ENCODE assay signal across 33 cellular contexts in the genomic region with DNA sequence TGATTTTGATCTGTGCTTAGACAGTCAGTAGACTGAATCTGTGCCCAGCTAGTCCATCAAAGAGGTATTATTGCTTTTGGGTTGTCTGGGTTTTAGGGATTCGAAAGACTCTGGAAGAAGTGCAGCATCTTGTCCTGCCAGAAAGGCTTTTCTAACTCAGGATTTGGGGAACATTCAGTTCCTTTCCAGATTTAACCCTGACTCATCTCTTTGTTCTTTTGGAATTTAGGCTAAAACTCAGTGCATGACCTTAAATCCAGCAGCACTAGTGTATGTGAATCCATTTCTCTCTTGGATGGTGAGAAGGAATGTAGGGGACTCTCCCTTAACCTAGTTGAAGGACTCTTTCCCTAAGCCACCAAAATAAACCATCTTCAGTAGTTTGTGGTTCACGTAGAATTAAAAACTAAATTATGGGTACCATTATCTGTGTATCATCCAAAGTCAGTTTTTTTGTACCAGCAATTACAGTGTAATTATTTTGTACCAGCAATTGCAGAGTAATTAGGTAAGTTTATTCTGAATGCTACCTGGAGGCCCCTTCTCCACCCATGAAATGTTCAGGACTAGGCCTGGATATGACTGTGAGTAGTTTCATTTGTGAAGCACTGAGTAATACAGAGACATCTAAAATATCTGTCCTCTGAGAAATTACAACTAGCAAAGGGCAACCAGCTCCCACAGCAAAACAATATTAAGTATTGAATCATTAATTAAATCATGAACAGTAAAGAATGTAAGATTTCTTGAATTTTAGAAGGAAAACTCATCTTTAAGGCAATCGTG.
DNase-seq lines count a peak whose midpoint lies in the region; ATAC-seq and TF ChIP-seq lines count a peak whose summit lies in the region.
"Had no signal": no experiment of that assay in that cellular context is flagged by ENCODE, and none has a peak within 500 bp of the region (broad histone marks: within the 10 kb centered on the region; RNA-seq: fewer than 3 reads in every experiment).

No MANE protein-coding gene starts in this region.

- TF ChIP-seq CTCF in MCF 10A (IDR thresholded peaks at IDR 0.05; ENCODE audit: unreplicated experiment) (no peak), breast epithelium (IDR thresholded peaks at IDR 0.05) (no peak), Calu3 (IDR thresholded peaks at IDR 0.05; ENCODE audit: unreplicated experiment) (no peak)

- H3K4me1 Mint-ChIP-seq in MCF 10A (ENCODE audit: insufficient read depth, unreplicated experiment) (peaks cover 33% of the 10 kb centered on the region), Calu3 (ENCODE audit: low read depth, unreplicated experiment) (no peaks in the 10 kb centered on the region)
- H3K4me1 Mint-ChIP-seq in activated naive CD4-positive, alpha-beta T cell treated with anti-CD3 and anti-CD28 coated beads for 36 hours (ENCODE audit: low read depth): no peaks in the 10 kb centered on the region

- no peak for DNase-seq in MCF 10A (ENCODE audit: unreplicated experiment)
- DNase-seq in breast epithelium (ENCODE audit: low spot score in 2 of 2): no peak
- DNase-seq in activated naive CD4-positive, alpha-beta T cell treated with anti-CD3 and anti-CD28 coated beads for 36 hours: no peak
- no peak for DNase-seq in NCI-H187 treated with DMSO at 0.1 percent for 48 hours (lab: John Stamatoyannopoulos, UW)
- no peak for DNase-seq in T-helper 2 cell
- DNase-seq in Calu3: no peak
- DNase-seq: activated CD4-positive, alpha-beta T cell treated with anti-CD3 and anti-CD28 coated beads for 4 hours; activated CD8-positive, alpha-beta memory T cell treated with anti-CD3 and anti-CD28 coated beads for 24 hours; activated gamma-delta T cell treated with Interleukin-2 at 50 U/mL for 16 hours; activated T-cell treated with anti-CD3 and anti-CD28 coated beads, Interleukin-2, amount 50 U/mL, for 24 hours; adrenal gland; brain microvascular endothelial cell; CD4-positive, alpha-beta T cell; DMS 273 treated with DMSO at 0.1 percent for 48 hours; effector memory CD4-positive, alpha-beta T cell; erythroblast; foreskin fibroblast; KG1; mesendoderm; NCI-H1694 treated with DMSO at 0.1 percent for 48 hours; NCI-H226; NCI-H748 treated with DMSO at 0.1 percent for 48 hours; psoas muscle; stimulated activated CD8-positive, alpha-beta memory T cell treated with anti-CD3 and anti-CD28 coated beads, Interleukin-4, amount 100 ng/mL, for 48 hours; stomach; trophoblast cell had no signal

- H3K27me3 Mint-ChIP-seq in MCF 10A (ENCODE audit: insufficient read depth, unreplicated experiment) (no peaks in the 10 kb centered on the region), Calu3 (ENCODE audit: unreplicated experiment) (no peaks in the 10 kb centered on the region)
- no peaks in the 10 kb centered on the region for H3K27me3 Mint-ChIP-seq in activated naive CD4-positive, alpha-beta T cell treated with anti-CD3 and anti-CD28 coated beads for 36 hours (ENCODE audit: low read depth)
- H3K27me3 Mint-ChIP-seq: activated T-cell treated with anti-CD3 and anti-CD28 coated beads, Interleukin-2, amount 50 U/mL, for 24 hours; CD4-positive, alpha-beta T cell had no signal

- no TSS peak for BruUV-seq in MCF 10A (replicated peaks; lab: Mats Ljungman, UMichigan)
- no TSS peak for BruUV-seq in Calu3 (replicated peaks; lab: Mats Ljungman, UMichigan)

- H3K9me3 Mint-ChIP-seq in MCF 10A (ENCODE audit: unreplicated experiment) (no peaks in the 10 kb centered on the region), Calu3 (ENCODE audit: low read depth, unreplicated experiment) (no peaks in the 10 kb centered on the region)
- no peaks in the 10 kb centered on the region for H3K9me3 Mint-ChIP-seq in activated naive CD4-positive, alpha-beta T cell treated with anti-CD3 and anti-CD28 coated beads for 36 hours
- H3K9me3 Mint-ChIP-seq: activated T-cell treated with anti-CD3 and anti-CD28 coated beads, Interleukin-2, amount 50 U/mL, for 24 hours; CD4-positive, alpha-beta T cell; T-helper 2 cell treated with Interferon-gamma antibody and Interleukin-4, amounts not matched to agents 5 μg/mL and 100 μg/mL, for 36 hours had no signal

- intact Hi-C loops in MCF 10A (cut with micrococcal nuclease): no loop called here
- intact Hi-C loops in breast epithelium (cut with DNase I; ENCODE audit: low total_unique reads): no loop called here
- intact Hi-C loops in activated naive CD4-positive, alpha-beta T cell treated with anti-CD3 and anti-CD28 coated beads for 36 hours (cut with micrococcal nuclease): no loop called here
- intact Hi-C loops in Calu3 (cut with micrococcal nuclease; ENCODE audit: unreplicated experiment): no loop called here

- no peaks in the 10 kb centered on the region for H3K36me3 ChIP-seq in breast epithelium
- H3K36me3 ChIP-seq: adrenal gland, brain microvascular endothelial cell, stomach had no signal

- CTCF ChIA-PET in MCF 10A (lab: Yijun Ruan, JAX): interaction anchor here (0.7 to 0.8 kb wide), 2 partner anchors 13 to 908 kb away, joined by 3 read pairs; no protein-coding TSS in a partner anchor
- CTCF ChIA-PET in activated naive CD4-positive, alpha-beta T cell treated with anti-CD3 and anti-CD28 coated beads for 36 hours (lab: Charles Lee): interaction anchor here (0.9 kb wide), 1 partner anchor 48 kb away, joined by 3 read pairs; no protein-coding TSS in a partner anchor
- CTCF ChIA-PET in Calu3 (lab: Charles Lee): no interaction called here

- H3K4me3 Mint-ChIP-seq in MCF 10A (ENCODE audit: unreplicated experiment) (no peak overlapping the region), Calu3 (ENCODE audit: low read depth, unreplicated experiment) (no peak overlapping the region)
- no peak overlapping the region for H3K4me3 Mint-ChIP-seq in activated naive CD4-positive, alpha-beta T cell treated with anti-CD3 and anti-CD28 coated beads for 36 hours
- H3K4me3 Mint-ChIP-seq: activated T-cell treated with anti-CD3 and anti-CD28 coated beads, Interleukin-2, amount 50 U/mL, for 24 hours; CD4-positive, alpha-beta T cell; T-helper 2 cell treated with Interferon-gamma antibody and Interleukin-4, amounts not matched to agents 5 μg/mL and 100 μg/mL, for 36 hours had no signal

- no peaks in the 10 kb centered on the region for H3K4me1 ChIP-seq in breast epithelium
- H3K4me1 ChIP-seq: adrenal gland, psoas muscle, stomach had no signal

- H3K4me3 ChIP-seq in breast epithelium: no peak overlapping the region
- H3K4me3 ChIP-seq: adrenal gland, hepatocyte, psoas muscle, stomach had no signal

- ATAC-seq in HG02798 (IDR thresholded peaks at IDR 0.05; ENCODE audit: poor library complexity, unreplicated experiment) (peak; percentile 65), HG03520 (IDR thresholded peaks at IDR 0.05; ENCODE audit: unreplicated experiment) (peak; percentile 80)
- ATAC-seq: left lobe of liver, psoas muscle, SK-N-SH treated with all-trans-retinoic acid at 6 μM for 48 hours had no signal

- POLR2A ChIA-PET in MCF 10A (lab: Yijun Ruan, JAX): interaction anchor here (0.6 kb wide), 1 partner anchor 44 kb away, joined by 4 read pairs; no protein-coding TSS in a partner anchor

- TF ChIP-seq POLR2A in breast epithelium (IDR thresholded peaks at IDR 0.05): no peak

- H3K27me3 ChIP-seq in breast epithelium: no peaks in the 10 kb centered on the region
- H3K27me3 ChIP-seq: adrenal gland, brain microvascular endothelial cell, hepatocyte, stomach had no signal

- peak overlapping the region; percentile 71 for H3K27ac Mint-ChIP-seq in MCF 10A (ENCODE audit: low read depth, unreplicated experiment)
- no peak overlapping the region for H3K27ac Mint-ChIP-seq in activated naive CD4-positive, alpha-beta T cell treated with anti-CD3 and anti-CD28 coated beads for 36 hours
- H3K27ac Mint-ChIP-seq in Calu3 (ENCODE audit: unreplicated experiment): no peak overlapping the region
- H3K27ac Mint-ChIP-seq: activated T-cell treated with anti-CD3 and anti-CD28 coated beads, Interleukin-2, amount 50 U/mL, for 24 hours; CD4-positive, alpha-beta T cell; T-helper 2 cell treated with Interferon-gamma antibody and Interleukin-4, amounts not matched to agents 5 μg/mL and 100 μg/mL, for 36 hours had no signal

- no peak overlapping the region for H3K27ac ChIP-seq in breast epithelium
- H3K27ac ChIP-seq: 22Rv1, adrenal gland, brain microvascular endothelial cell, hepatocyte, psoas muscle, stomach had no signal

- no peaks in the 10 kb centered on the region for H3K9me3 ChIP-seq in breast epithelium
- H3K9me3 ChIP-seq: adrenal gland, psoas muscle, stomach had no signal

- H3K36me3 Mint-ChIP-seq in MCF 10A (ENCODE audit: insufficient read depth, unreplicated experiment) (no peaks in the 10 kb centered on the region), Calu3 (ENCODE audit: insufficient read depth, unreplicated experiment) (no peaks in the 10 kb centered on the region)
- H3K36me3 Mint-ChIP-seq in activated naive CD4-positive, alpha-beta T cell treated with anti-CD3 and anti-CD28 coated beads for 36 hours (ENCODE audit: low read depth): no peaks in the 10 kb centered on the region
